15 cellular contexts compared by ENCODE assay signal in genomic region chrX:115595049-115595448, GRCh38. TPM values are rescaled to one million over a fixed set of nuclear protein-coding genes. Genes with fewer than 3 reads are reported as not detected.
DNase-seq lines count a peak whose midpoint lies in the region; ATAC-seq and TF ChIP-seq lines count a peak whose summit lies in the region.
"Had no signal": no experiment of that assay in that cellular context is flagged by ENCODE, and none has a peak within 500 bp of the region (broad histone marks: within the 10 kb centered on the region; RNA-seq: fewer than 3 reads in every experiment).

No MANE protein-coding gene starts in this region.

- H3K27me3 ChIP-seq in ascending aorta = peaks cover 2% of the 10 kb centered on the region
- no peaks in the 10 kb centered on the region for H3K27me3 ChIP-seq in gastrocnemius medialis
- H3K27me3 ChIP-seq in neural progenitor cell = no peaks in the 10 kb centered on the region
- H3K27me3 ChIP-seq: sigmoid colon had no signal

- H3K9ac ChIP-seq in neural progenitor cell = no peak overlapping the region

- intact Hi-C loops in ascending aorta (cut with DNase I) = loop anchor here (5.0 kb wide), 1 partner anchor 37 kb away; no protein-coding TSS in a partner anchor
- intact Hi-C loops in gastrocnemius medialis (cut with DNase I; ENCODE audit: low total_unique reads) = no loop called here

- ATAC-seq in gastrocnemius medialis (no peak), HG02623 (IDR thresholded peaks at IDR 0.05; ENCODE audit: unreplicated experiment) (no peak)
- ATAC-seq: activated T-cell treated with anti-CD3 and anti-CD28 coated beads, Interleukin-2, amount 50 U/mL, for 4 hours; naive thymus-derived CD4-positive, alpha-beta T cell had no signal

- H3K9me3 ChIP-seq in ascending aorta (no peaks in the 10 kb centered on the region), gastrocnemius medialis (no peaks in the 10 kb centered on the region), neural progenitor cell (ENCODE audit: low read depth) (no peaks in the 10 kb centered on the region)
- H3K9me3 ChIP-seq: sigmoid colon had no signal

- in situ Hi-C loops in gastrocnemius medialis (cut with MboI; ENCODE audit: low sequenced_read_pairs in 4 of 4) = no loop called here

- no peak for TF ChIP-seq POLR2A in gastrocnemius medialis (IDR thresholded peaks at IDR 0.05)

- H3K4me1 Mint-ChIP-seq in neural progenitor cell = peaks cover 35% of the 10 kb centered on the region
- H3K4me1 Mint-ChIP-seq: naive thymus-derived CD4-positive, alpha-beta T cell had no signal

- H3K4me1 ChIP-seq in ascending aorta (no peaks in the 10 kb centered on the region), gastrocnemius medialis (peaks cover 0 to 18% of the 10 kb centered on the region in 2 donors), neural progenitor cell (peaks cover 13% of the 10 kb centered on the region)

- DNase-seq in ELR (ENCODE audit: low read depth) (peak; percentile 50), ascending aorta (ENCODE audit: low spot score in 2 of 2) (no peak), fibroblast of mammary gland (ENCODE audit: low read depth) (no peak), gastrocnemius medialis (no peak), neural progenitor cell (ENCODE audit: low spot score) (no peak), HT-29 (ENCODE audit: low spot score) (no peak), C1 segment of cervical spinal cord (lab: John Stamatoyannopoulos, UW) (no peak)
- DNase-seq: activated T-cell treated with anti-CD3 and anti-CD28 coated beads, Interleukin-2, amount 50 U/mL, for 4 hours; HCEC 1CT; naive thymus-derived CD4-positive, alpha-beta T cell; NCI-H187 treated with DMSO at 0.1 percent for 48 hours; NCI-H69; sigmoid colon had no signal

- H3K4me3 ChIP-seq in ascending aorta = peak overlapping the region in 1 of 2 donors; percentile 60
- H3K4me3 ChIP-seq in fibroblast of mammary gland (ENCODE audit: control insufficient read depth, low read depth, low read length) = peak overlapping the region; percentile 30
- peak overlapping the region; percentile 27 to 42 (median 34) for H3K4me3 ChIP-seq in gastrocnemius medialis
- H3K4me3 ChIP-seq in neural progenitor cell = no peak overlapping the region
- H3K4me3 ChIP-seq: sigmoid colon had no signal

- H3K36me3 ChIP-seq in ascending aorta = no peaks in the 10 kb centered on the region
- H3K36me3 ChIP-seq in gastrocnemius medialis = no peaks in the 10 kb centered on the region
- H3K36me3 ChIP-seq in neural progenitor cell = no peaks in the 10 kb centered on the region
- H3K36me3 ChIP-seq: sigmoid colon had no signal

- TF ChIP-seq CTCF in ascending aorta (IDR thresholded peaks at IDR 0.05) (no peak), fibroblast of mammary gland (conservative IDR thresholded peaks at IDR 0.05; ENCODE audit: control insufficient read depth, insufficient read depth, low read depth, low read length) (no peak), gastrocnemius medialis (IDR thresholded peaks at IDR 0.05 in 4 of 5, conservative IDR thresholded peaks at IDR 0.05 in 1 of 5) (no peak), neural progenitor cell (IDR thresholded peaks at IDR 0.05) (no peak)

- H3K27ac ChIP-seq in ascending aorta (peak overlapping the region; percentile 74 to 81), gastrocnemius medialis (peak overlapping the region; percentile 67 to 84 (median 78)), neural progenitor cell (no peak overlapping the region)
- H3K27ac ChIP-seq: RWPE1 had no signal

- no peak overlapping the region for H3K4me3 Mint-ChIP-seq in neural progenitor cell
- H3K4me3 Mint-ChIP-seq: activated T-cell treated with anti-CD3 and anti-CD28 coated beads, Interleukin-2, amount 50 U/mL, for 4 hours; naive thymus-derived CD4-positive, alpha-beta T cell had no signal

- peaks cover 81% of the 10 kb centered on the region for H3K79me2 ChIP-seq in neural progenitor cell (ENCODE audit: low read depth)

- H3K36me3 Mint-ChIP-seq in neural progenitor cell = peaks cover 8% of the 10 kb centered on the region
- H3K36me3 Mint-ChIP-seq: naive thymus-derived CD4-positive, alpha-beta T cell had no signal

- H3K4me2 ChIP-seq in neural progenitor cell = no peak overlapping the region

- no peak overlapping the region for H2AFZ ChIP-seq in neural progenitor cell (replicated peaks)

- H3F3A ChIP-seq in neural progenitor cell (ENCODE audit: low read depth) = no peaks in the 10 kb centered on the region

- H3K27me3 Mint-ChIP-seq in neural progenitor cell (ENCODE audit: insufficient read depth, low read depth) = no peaks in the 10 kb centered on the region
- H3K27me3 Mint-ChIP-seq: naive thymus-derived CD4-positive, alpha-beta T cell had no signal

- no peaks in the 10 kb centered on the region for H3K9me3 Mint-ChIP-seq in neural progenitor cell
- H3K9me3 Mint-ChIP-seq: activated T-cell treated with anti-CD3 and anti-CD28 coated beads, Interleukin-2, amount 50 U/mL, for 4 hours; naive thymus-derived CD4-positive, alpha-beta T cell had no signal

- no peak overlapping the region for H3K27ac Mint-ChIP-seq in neural progenitor cell
- H3K27ac Mint-ChIP-seq: naive thymus-derived CD4-positive, alpha-beta T cell had no signal

- no peaks in the 10 kb centered on the region for H4K20me1 ChIP-seq in neural progenitor cell (ENCODE audit: low read depth)

RNA-seq across cellular contexts. Expression of gene PLS3, which starts 34.1 kb away (rescaled TPM):
- total RNA-seq in ascending aorta (155 TPM), gastrocnemius medialis (10 to 100 TPM; 15.8 to 23.1 (median 19.5) TPM), neural progenitor cell (ENCODE audit: low replicate concordance) (138 and 222 TPM in 2 replicates)
- total RNA-seq in HT-29 (2014; rRNA removed; shearing (Covaris generic)) = 19.6 and 30.3 TPM in 2 replicates
